In the genomic region with DNA sequence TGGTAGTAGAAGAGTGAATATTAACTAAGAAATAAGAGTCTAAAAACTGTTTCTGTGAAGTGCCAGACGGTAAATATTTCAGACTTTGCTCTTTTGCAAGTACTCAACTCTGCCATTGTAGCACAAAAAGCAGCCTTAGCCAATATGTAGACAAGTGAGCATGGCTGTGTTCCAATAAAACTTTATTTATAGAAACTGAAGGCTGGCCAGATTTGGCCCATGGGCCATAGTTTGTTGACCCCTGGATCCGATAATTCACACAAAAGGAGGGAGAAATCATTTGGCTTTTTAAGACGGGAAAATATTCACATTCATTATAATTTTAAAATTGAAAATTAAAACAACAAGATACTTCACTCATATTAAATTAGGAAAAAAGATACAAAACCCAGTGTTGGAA, we compare ENCODE assay signal across 26 cellular contexts.
"Had no signal": no experiment of that assay in that cellular context is flagged by ENCODE, and none has a peak within 500 bp of the region (broad histone marks: within the 10 kb centered on the region; RNA-seq: fewer than 3 reads in every experiment).

No MANE protein-coding gene starts in this region.

- H3K27me3 ChIP-seq: neural progenitor cell, ovary, thyroid gland, transverse colon, upper lobe of left lung, vagina had no signal

- ATAC-seq: naive thymus-derived CD4-positive, alpha-beta T cell; natural killer cell; psoas muscle; right cardiac atrium; sciatic nerve; stimulated activated effector memory CD8-positive, alpha-beta T cell treated with anti-CD3 and anti-CD28 coated beads, Interleukin-12 subunit alpha, Interleukin-12 subunit beta, amount 100 ng/mL, for 72 hours; stimulated activated naive B cell treated with anti-CD40 and anti-IgM and Interleukin-4, amounts not matched to agents 10 μg/mL and 1 μg/mL and 100 μg/mL, for 72 hours had no signal

- H3K4me1 ChIP-seq: parathyroid adenoma, psoas muscle, spleen, thyroid gland, transverse colon had no signal

- H3K4me2 ChIP-seq: neural progenitor cell, smooth muscle cell had no signal

- DNase-seq: naive thymus-derived CD4-positive, alpha-beta T cell; natural killer cell; occipital lobe; ovary; posterior cingulate gyrus; psoas muscle; right cardiac atrium; spleen; stimulated activated CD4-positive, alpha-beta T cell treated with anti-CD3 and anti-CD28 coated beads, Interleukin-12 subunit alpha, Interleukin-12 subunit beta, amount 100 ng/mL, for 4 hours; stimulated activated CD4-positive, alpha-beta T cell treated with anti-CD3 and anti-CD28 coated beads, Interleukin-1b, Interleukin-23, amount 100 ng/mL, for 48 hours; stimulated activated CD4-positive, alpha-beta T cell treated with anti-CD3 and anti-CD28 coated beads, Interleukin-4, amount 100 ng/mL, for 1 hour; stimulated activated naive B cell treated with anti-CD40 and anti-IgM and Interleukin-4, amounts not matched to agents 10 μg/mL and 1 μg/mL and 100 μg/mL, for 72 hours; stimulated activated naive CD4-positive, alpha-beta T cell treated with Interleukin-2 at 50 U/mL for 16 hours; stomach; thyroid gland; transverse colon; upper lobe of left lung had no signal

- H3K9ac ChIP-seq: neural progenitor cell, parathyroid adenoma had no signal

- H3K9me3 ChIP-seq: ovary, psoas muscle, spleen, stomach, thoracic aorta, thyroid gland, transverse colon, upper lobe of left lung, vagina had no signal

- H3K27ac ChIP-seq: neural progenitor cell, ovary, parathyroid adenoma, psoas muscle, skin epidermis, spleen, stomach, thoracic aorta, thyroid gland, transverse colon, upper lobe of left lung, vagina had no signal

- H3K79me2 ChIP-seq: parathyroid adenoma had no signal

- H3K4me3 ChIP-seq: neural progenitor cell, ovary, psoas muscle, skin epidermis, smooth muscle cell, spleen, stomach, thoracic aorta, thyroid gland, transverse colon, upper lobe of left lung, vagina had no signal

- FAIRE-seq: urothelium cell line had no signal

- H2AFZ ChIP-seq: neural progenitor cell, parathyroid adenoma had no signal

- H3K36me3 ChIP-seq: neural progenitor cell, ovary, spleen, stomach, thoracic aorta, thyroid gland, transverse colon, upper lobe of left lung, vagina had no signal
